ENCODE assay signal across 20 cellular contexts in genomic region chr18:23107718-23108117, GRCh38. TPM values are rescaled to one million over a fixed set of nuclear protein-coding genes. Genes with fewer than 3 reads are reported as not detected.
DNase-seq lines count a peak whose midpoint lies in the region; ATAC-seq and TF ChIP-seq lines count a peak whose summit lies in the region.
"Had no signal": no experiment of that assay in that cellular context is flagged by ENCODE, and none has a peak within 500 bp of the region (broad histone marks: within the 10 kb centered on the region; RNA-seq: fewer than 3 reads in every experiment).

No MANE protein-coding gene starts in this region.

- intact Hi-C loops in aorta (cut with DNase I) (loop anchor here in 1 of 2 donors (2.0 kb wide), 1 partner anchor 175 kb away; the partner anchor contains the start of gene RBBP8), thyroid gland (cut with DNase I) (no loop called here)
- intact Hi-C loops in activated CD4-positive, alpha-beta memory T cell treated with anti-CD3 and anti-CD28 coated beads for 36 hours (cut with micrococcal nuclease): no loop called here

- no peak for TF ChIP-seq POLR2A in thyroid gland (IDR thresholded peaks at IDR 0.05)

- H3K9me2 ChIP-seq in SK-N-SH: no peaks in the 10 kb centered on the region
- no peaks in the 10 kb centered on the region for H3K9me2 ChIP-seq in MM.1S (replicated peaks; ENCODE audit: insufficient read depth, low read length)

- CTCF ChIA-PET in SK-N-SH (lab: Yijun Ruan, JAX): no interaction called here
- CTCF ChIA-PET in activated CD4-positive, alpha-beta memory T cell treated with anti-CD3 and anti-CD28 coated beads for 36 hours (lab: Charles Lee): interaction anchor here (1.4 kb wide), 1 partner anchor 23 kb away, joined by 4 read pairs; no protein-coding TSS in a partner anchor

- in situ Hi-C loops in astrocyte of the spinal cord (cut with HindIII; ENCODE audit: low sequenced_read_pairs): no loop called here

- peaks cover 12% of the 10 kb centered on the region for H3K9me3 Mint-ChIP-seq in nephron progenitor cell
- no peaks in the 10 kb centered on the region for H3K9me3 Mint-ChIP-seq in activated CD4-positive, alpha-beta memory T cell treated with anti-CD3 and anti-CD28 coated beads for 36 hours
- H3K9me3 Mint-ChIP-seq: activated naive CD8-positive, alpha-beta T cell treated with anti-CD3 and anti-CD28 coated beads, Interleukin-2, amount 50 U/mL, for 24 hours had no signal

- DNase-seq in SK-N-SH (peak; percentile 26), astrocyte of the spinal cord (ENCODE audit: low read depth, low spot score) (peak; percentile 35), nephron progenitor cell (no peak), aorta (no peak), thyroid gland (no peak), MM.1S (no peak)
- DNase-seq in activated CD4-positive, alpha-beta memory T cell treated with anti-CD3 and anti-CD28 coated beads for 36 hours: no peak
- DNase-seq: activated CD4-positive, alpha-beta T cell treated with anti-CD3 and anti-CD28 coated beads, Interleukin-2, amount 50 U/mL, for 48 hours; activated naive CD8-positive, alpha-beta T cell treated with anti-CD3 and anti-CD28 coated beads, Interleukin-2, amount 50 U/mL, for 24 hours; cerebellar nuclear complex; mesendoderm; NCI-H1694; NCI-H774; pancreas; spleen; stomach had no signal

- H3K4me3 ChIP-seq in SK-N-SH (ENCODE audit: low read depth in 2 of 2, low read length in 1 of 2): no peak overlapping the region
- H3K4me3 ChIP-seq in astrocyte of the spinal cord (ENCODE audit: low read depth, low read length): no peak overlapping the region
- H3K4me3 ChIP-seq in aorta (ENCODE audit: low read length in 2 of 2): no peak overlapping the region
- no peak overlapping the region for H3K4me3 ChIP-seq in thyroid gland (replicated peaks in 1 of 3)
- no peak overlapping the region for H3K4me3 ChIP-seq in MM.1S (ENCODE audit: low read length)
- H3K4me3 ChIP-seq: pancreas, spleen, stomach had no signal

- H3K4me1 ChIP-seq in SK-N-SH (ENCODE audit: control insufficient read depth in 1 of 2, insufficient read depth in 2 of 2, low read depth in 1 of 2, low read length in 1 of 2) (peaks cover 0 to 22% of the 10 kb centered on the region in 2 experiments; a peak in 1 of 4 replicates), aorta (ENCODE audit: control insufficient read depth in 1 of 2, insufficient read depth in 2 of 2, low read length in 2 of 2) (peaks cover 0 to 5% of the 10 kb centered on the region in 2 donors), thyroid gland (no peaks in the 10 kb centered on the region), MM.1S (ENCODE audit: low read length) (no peaks in the 10 kb centered on the region)
- H3K4me1 ChIP-seq: pancreas had no signal

- H3K27ac ChIP-seq in SK-N-SH (ENCODE audit: low read depth in 2 of 2, low read length in 1 of 2) (peak overlapping the region in 1 of 2 experiments; percentile 75; a peak in 2 of 4 replicates), aorta (ENCODE audit: low read depth in 1 of 2, low read length in 2 of 2) (peak overlapping the region; percentile 9 to 83), thyroid gland (no peak overlapping the region), MM.1S (ENCODE audit: low read length) (no peak overlapping the region)
- H3K27ac ChIP-seq: 22Rv1, pancreas, spleen, stomach had no signal

- no peaks in the 10 kb centered on the region for H4K20me1 ChIP-seq in SK-N-SH (ENCODE audit: insufficient read depth)
- no peaks in the 10 kb centered on the region for H4K20me1 ChIP-seq in MM.1S (ENCODE audit: insufficient read depth, low read length)

- H3K36me3 ChIP-seq in SK-N-SH (replicated peaks in 1 of 2; ENCODE audit: control insufficient read depth in 1 of 2, insufficient read depth in 2 of 2, low read length in 1 of 2): no peaks in the 10 kb centered on the region
- H3K36me3 ChIP-seq in aorta (ENCODE audit: control insufficient read depth in 1 of 2, insufficient read depth in 2 of 2, low read length in 1 of 2): no peaks in the 10 kb centered on the region
- H3K36me3 ChIP-seq in thyroid gland: no peaks in the 10 kb centered on the region
- no peaks in the 10 kb centered on the region for H3K36me3 ChIP-seq in MM.1S (replicated peaks; ENCODE audit: insufficient read depth, low read length)
- H3K36me3 ChIP-seq: pancreas, spleen, stomach had no signal

- no peak for ATAC-seq in SK-N-SH treated with all-trans-retinoic acid at 6 μM for 48 hours
- ATAC-seq in aorta (ENCODE audit: low FRiP score): no peak
- ATAC-seq: activated naive CD8-positive, alpha-beta T cell treated with anti-CD3 and anti-CD28 coated beads, Interleukin-2, amount 50 U/mL, for 24 hours; Right ventricle myocardium inferior had no signal

- TF ChIP-seq CTCF in SK-N-SH (IDR thresholded peaks at IDR 0.05) (no peak), astrocyte of the spinal cord (IDR thresholded peaks at IDR 0.05; ENCODE audit: low read depth, low read length) (no peak), nephron progenitor cell (IDR thresholded peaks at IDR 0.05) (no peak), thyroid gland (IDR thresholded peaks at IDR 0.05) (no peak), MM.1S (IDR thresholded peaks at IDR 0.05; ENCODE audit: low read length) (no peak)

- H3K27me3 ChIP-seq in SK-N-SH (ENCODE audit: insufficient read depth): no peaks in the 10 kb centered on the region
- no peaks in the 10 kb centered on the region for H3K27me3 ChIP-seq in aorta (ENCODE audit: control insufficient read depth in 1 of 2, insufficient read depth in 2 of 2, low read length in 1 of 2)
- H3K27me3 ChIP-seq in thyroid gland: no peaks in the 10 kb centered on the region
- no peaks in the 10 kb centered on the region for H3K27me3 ChIP-seq in MM.1S (replicated peaks; ENCODE audit: insufficient read depth, low read length)
- H3K27me3 ChIP-seq: pancreas, spleen, stomach had no signal

- peak overlapping the region; percentile 46 for H3K27ac Mint-ChIP-seq in nephron progenitor cell
- H3K27ac Mint-ChIP-seq in activated CD4-positive, alpha-beta memory T cell treated with anti-CD3 and anti-CD28 coated beads for 36 hours: no peak overlapping the region
- H3K27ac Mint-ChIP-seq: activated naive CD8-positive, alpha-beta T cell treated with anti-CD3 and anti-CD28 coated beads, Interleukin-2, amount 50 U/mL, for 24 hours; activated T-helper 1 cell treated with anti-CD3 and anti-CD28 coated beads, Interleukin-12 subunit alpha, Interleukin-12 subunit beta, Interleukin-2, Interleukin-4 antibody, amounts not matched to agents 30 ng/mL and 10 ng/mL and 1 ng/mL, durations not matched to agents 14 hours and 24 hours and 36 hours had no signal

- no peak for TF ChIP-seq EP300 in SK-N-SH (IDR thresholded peaks at IDR 0.05; ENCODE audit: borderline replicate concordance in 1 of 2, low read depth in 1 of 2, low read length in 1 of 2)

- POLR2A ChIA-PET in SK-N-SH (lab: Yijun Ruan, JAX): no interaction called here
- POLR2A ChIA-PET in activated CD4-positive, alpha-beta memory T cell treated with anti-CD3 and anti-CD28 coated beads for 36 hours (lab: Charles Lee): no interaction called here

- TF ChIP-seq RAD21 in SK-N-SH (IDR thresholded peaks at IDR 0.05; ENCODE audit: low read length): no peak

- peaks cover 36% of the 10 kb centered on the region for H3K4me1 Mint-ChIP-seq in nephron progenitor cell
- no peaks in the 10 kb centered on the region for H3K4me1 Mint-ChIP-seq in activated CD4-positive, alpha-beta memory T cell treated with anti-CD3 and anti-CD28 coated beads for 36 hours (ENCODE audit: low read depth)

- H2AFZ ChIP-seq in SK-N-SH (ENCODE audit: low read depth) (no peak overlapping the region), MM.1S (ENCODE audit: low read length) (no peak overlapping the region)

- no peak overlapping the region for H3K9ac ChIP-seq in SK-N-SH
- no peak overlapping the region for H3K9ac ChIP-seq in MM.1S (ENCODE audit: low read length)

- H3K4me2 ChIP-seq in SK-N-SH (peak overlapping the region; percentile 41; the same call in 1 of the 2 replicates), MM.1S (ENCODE audit: low read depth, low read length) (no peak overlapping the region)

- no peaks in the 10 kb centered on the region for H3K27me3 Mint-ChIP-seq in nephron progenitor cell (ENCODE audit: low read depth, poor library complexity)
- H3K27me3 Mint-ChIP-seq in activated CD4-positive, alpha-beta memory T cell treated with anti-CD3 and anti-CD28 coated beads for 36 hours: no peaks in the 10 kb centered on the region
- H3K27me3 Mint-ChIP-seq: activated naive CD8-positive, alpha-beta T cell treated with anti-CD3 and anti-CD28 coated beads, Interleukin-2, amount 50 U/mL, for 24 hours had no signal

- WGBS in SK-N-SH (ENCODE audit: low lambda C conversion rate): 77% methylated on average over 7 of the region's 7 CpGs
- 11 to 18% methylated on average over 7 of the region's 7 CpGs for WGBS in aorta, 2 donors
- WGBS in thyroid gland, 2 donors: 84% methylated on average over 7 of the region's 7 CpGs

- peaks cover 6% of the 10 kb centered on the region for H3K36me3 Mint-ChIP-seq in nephron progenitor cell (ENCODE audit: low read depth)
- H3K36me3 Mint-ChIP-seq in activated CD4-positive, alpha-beta memory T cell treated with anti-CD3 and anti-CD28 coated beads for 36 hours: no peaks in the 10 kb centered on the region

- H3F3A ChIP-seq in SK-N-SH (replicated peaks; ENCODE audit: insufficient read depth) (peaks cover 26% of the 10 kb centered on the region), MM.1S (ENCODE audit: insufficient read depth, low read length) (no peaks in the 10 kb centered on the region)

- no peak overlapping the region for H3K4me3 Mint-ChIP-seq in nephron progenitor cell
- H3K4me3 Mint-ChIP-seq in activated CD4-positive, alpha-beta memory T cell treated with anti-CD3 and anti-CD28 coated beads for 36 hours: no peak overlapping the region
- H3K4me3 Mint-ChIP-seq: activated naive CD8-positive, alpha-beta T cell treated with anti-CD3 and anti-CD28 coated beads, Interleukin-2, amount 50 U/mL, for 24 hours; activated T-helper 1 cell treated with anti-CD3 and anti-CD28 coated beads, Interleukin-12 subunit alpha, Interleukin-12 subunit beta, Interleukin-2, Interleukin-4 antibody, amounts not matched to agents 30 ng/mL and 10 ng/mL and 1 ng/mL, durations not matched to agents 14 hours and 24 hours and 36 hours had no signal

- no peaks in the 10 kb centered on the region for H3K9me3 ChIP-seq in SK-N-SH
- no peaks in the 10 kb centered on the region for H3K9me3 ChIP-seq in aorta (ENCODE audit: control insufficient read depth, low read length)
- no peaks in the 10 kb centered on the region for H3K9me3 ChIP-seq in thyroid gland
- no peaks in the 10 kb centered on the region for H3K9me3 ChIP-seq in MM.1S (replicated peaks; ENCODE audit: insufficient read depth, low read length)
- H3K9me3 ChIP-seq: pancreas had no signal

- H3K79me2 ChIP-seq in SK-N-SH (ENCODE audit: insufficient read depth) (no peaks in the 10 kb centered on the region), MM.1S (ENCODE audit: low read length) (no peaks in the 10 kb centered on the region)

RNA-seq across cellular contexts. Expression of gene CABLES1, which starts 27.6 kb away (rescaled TPM):
- 1.8 and 2.2 TPM in 2 replicates for polyA plus RNA-seq in SK-N-SH (2012; rRNA removed)
- polyA plus RNA-seq in SK-N-SH (2012; cell fraction: cytosol; rRNA removed): 1.9 and 2.4 TPM in 2 replicates
- polyA plus RNA-seq in SK-N-SH (2012; cell fraction: nucleus; rRNA removed): 3.0 and 3.1 TPM in 2 replicates
- 10 to 100 TPM in 1 of 2 donors, 1 to 10 TPM in 1; 9.9 to 25.7 TPM for total RNA-seq in aorta
- 10 to 100 TPM; 10.4 to 12.4 TPM for polyA plus RNA-seq in aorta
- total RNA-seq in thyroid gland: 10 to 100 TPM; 28.1 to 43.8 (median 37.6) TPM
- total RNA-seq in activated CD4-positive, alpha-beta memory T cell treated with anti-CD3 and anti-CD28 coated beads for 36 hours: 1 to 10 TPM; 1.2 to 2.2 TPM

Comparison
In these comparisons a context has a peak if more than half of its experiments do, and no peak if none do; other contexts are left out.
1. DNase-seq: peak in SK-N-SH (single experiment) and astrocyte of the spinal cord (single experiment); none in nephron progenitor cell (single experiment), aorta (0 of 2), thyroid gland (0 of 2), activated CD4-positive, alpha-beta memory T cell treated with anti-CD3 and anti-CD28 coated beads for 36 hours (single experiment) and MM.1S (single experiment).
2. H3K27ac ChIP-seq: peak in aorta (2 of 2); none in thyroid gland (0 of 3) and MM.1S (single experiment).